19 cellular contexts compared by ENCODE assay signal in the genomic region with DNA sequence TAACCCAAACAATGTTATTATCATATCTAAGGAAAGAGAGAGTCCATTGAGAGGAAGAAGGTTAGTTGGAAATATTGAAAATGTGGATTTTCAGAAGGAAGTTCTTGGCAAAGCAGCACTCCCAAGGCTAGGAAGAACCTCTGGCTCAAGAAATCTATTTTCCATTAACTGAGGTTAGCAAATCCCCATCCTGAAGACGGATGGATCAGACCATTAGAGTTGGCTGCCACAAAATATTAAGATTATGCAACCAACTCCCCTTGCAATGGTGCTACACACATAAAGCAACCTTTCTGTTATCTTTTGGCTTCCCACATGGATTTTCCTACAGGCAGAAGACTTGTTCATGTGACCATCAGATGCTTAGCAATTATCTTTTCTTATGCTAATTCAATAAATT.
"Had no signal": no experiment of that assay in that cellular context is flagged by ENCODE, and none has a peak within 500 bp of the region (broad histone marks: within the 10 kb centered on the region; RNA-seq: fewer than 3 reads in every experiment).

No MANE protein-coding gene starts in this region.

- H3K36me3 ChIP-seq: colonic mucosa, esophagus squamous epithelium, gastroesophageal sphincter, heart right ventricle, left lung, lower lobe of right lung had no signal

- H3K27ac ChIP-seq: colonic mucosa, epithelial cell of prostate, esophagus squamous epithelium, foreskin keratinocyte, heart right ventricle, left lung, lower lobe of right lung had no signal

- DNase-seq: colonic mucosa; cortex of kidney; effector CD8-positive, alpha-beta T cell; effector memory CD8-positive, alpha-beta T cell; endodermal cell; erythroblast; esophagus squamous epithelium; foreskin keratinocyte; heart right ventricle; hippocampal formation; left cardiac atrium; left lung; lower lobe of right lung; mesenchymal stem cell; mucosa of descending colon; naive B cell had no signal

- H3K4me3 ChIP-seq: colonic mucosa, esophagus squamous epithelium, gastroesophageal sphincter, heart right ventricle, left lung, lower lobe of right lung, mucosa of descending colon had no signal

- H3K9me3 ChIP-seq: colonic mucosa, esophagus squamous epithelium, gastroesophageal sphincter, heart right ventricle, left lung, lower lobe of right lung, mucosa of descending colon had no signal

- H3K27me3 ChIP-seq: colonic mucosa, esophagus squamous epithelium, foreskin keratinocyte, gastroesophageal sphincter had no signal

- H3K4me1 ChIP-seq: colonic mucosa, esophagus squamous epithelium, heart right ventricle, left lung, lower lobe of right lung had no signal

- ATAC-seq: effector memory CD8-positive, alpha-beta T cell; esophagus mucosa; foreskin keratinocyte; gastroesophageal sphincter; left cardiac atrium; left lung; lower lobe of right lung; mucosa of descending colon had no signal
